18 cellular contexts compared by ENCODE assay signal in genomic region chr22:29244785-29245625, GRCh38. TPM values are rescaled to one million over a fixed set of nuclear protein-coding genes. Genes with fewer than 3 reads are reported as not detected.
A peak's percentile ranks its signal among the peaks of the same experiment; 100 is the strongest.
DNase-seq lines count a peak whose midpoint lies in the region; ATAC-seq and TF ChIP-seq lines count a peak whose summit lies in the region.
"Had no signal": no experiment of that assay in that cellular context is flagged by ENCODE, and none has a peak within 500 bp of the region (broad histone marks: within the 10 kb centered on the region; RNA-seq: fewer than 3 reads in every experiment).

No MANE protein-coding gene starts in this region.

- peaks cover 8% of the 10 kb centered on the region for H3K27me3 Mint-ChIP-seq in GM23338 (ENCODE audit: insufficient read depth, low read depth, poor library complexity)
- H3K27me3 Mint-ChIP-seq: dendritic cell treated with granulocyte-macrophage colony-stimulating factor and Interleukin-4, amounts not matched to agents 40 ng/mL and 50 ng/mL, for 4 days had no signal

- no peak overlapping the region for H3K9ac ChIP-seq in MM.1S (ENCODE audit: low read length)

- H3K27me3 ChIP-seq in GM23338 (ENCODE audit: insufficient read depth) (no peaks in the 10 kb centered on the region), MM.1S (replicated peaks; ENCODE audit: insufficient read depth, low read length) (no peaks in the 10 kb centered on the region)
- H3K27me3 ChIP-seq: adrenal gland, SJSA1 had no signal

- H3K27ac Mint-ChIP-seq in GM23338: no peak overlapping the region
- H3K27ac Mint-ChIP-seq: dendritic cell treated with granulocyte-macrophage colony-stimulating factor and Interleukin-4, amounts not matched to agents 40 ng/mL and 50 ng/mL, for 4 days had no signal

- no peaks in the 10 kb centered on the region for H3K9me3 ChIP-seq in MM.1S (replicated peaks; ENCODE audit: insufficient read depth, low read length)
- H3K9me3 ChIP-seq: adrenal gland, SJSA1 had no signal

- DNase-seq in GM23338 (ENCODE audit: low spot score) (no peak), MM.1S (no peak), omental fat pad (ENCODE audit: low spot score) (no peak), CD1c-positive myeloid dendritic cell (ENCODE audit: extremely low spot score) (no peak)
- DNase-seq in stimulated activated CD4-positive, alpha-beta T cell treated with anti-CD3 and anti-CD28 coated beads, Interleukin-12 subunit alpha, Interleukin-12 subunit beta, amount 100 ng/mL, for 4 hours: no peak
- DNase-seq: NCI-H526 treated with DMSO at 0.1 percent for 48 hours had no signal

- H3K4me2 ChIP-seq in GM23338 (no peak overlapping the region), MM.1S (ENCODE audit: low read depth, low read length) (no peak overlapping the region)
- H3K4me2 ChIP-seq: smooth muscle cell had no signal

- TF ChIP-seq CTCF in GM23338 (conservative IDR thresholded peaks at IDR 0.05; ENCODE audit: low read depth in 2 of 2): no peak
- TF ChIP-seq CTCF in MM.1S (IDR thresholded peaks at IDR 0.05; ENCODE audit: low read length): no peak
- no peak for TF ChIP-seq CTCF in omental fat pad (IDR thresholded peaks at IDR 0.05)

- H2AFZ ChIP-seq in GM23338: no peak overlapping the region
- 0 out of 2 replicates have a peak overlapping the region, but pooled peaks have one; percentile 35 for H2AFZ ChIP-seq in MM.1S (ENCODE audit: low read length)

- no peaks in the 10 kb centered on the region for H3K79me2 ChIP-seq in GM23338 (replicated peaks; ENCODE audit: insufficient read depth)
- no peaks in the 10 kb centered on the region for H3K79me2 ChIP-seq in MM.1S (ENCODE audit: low read length)

- no peaks in the 10 kb centered on the region for H3K36me3 ChIP-seq in GM23338 (ENCODE audit: insufficient read depth)
- H3K36me3 ChIP-seq in MM.1S (replicated peaks; ENCODE audit: insufficient read depth, low read length): no peaks in the 10 kb centered on the region
- H3K36me3 ChIP-seq: adrenal gland had no signal

- H3K4me3 ChIP-seq in GM23338: no peak overlapping the region
- no peak overlapping the region for H3K4me3 ChIP-seq in MM.1S (ENCODE audit: low read length)
- H3K4me3 ChIP-seq: adrenal gland, SJSA1, smooth muscle cell had no signal

- H3K4me1 ChIP-seq in GM23338 (ENCODE audit: insufficient read depth) (no peaks in the 10 kb centered on the region), MM.1S (ENCODE audit: low read length) (peaks cover 22% of the 10 kb centered on the region)
- H3K4me1 ChIP-seq: adrenal gland, SJSA1 had no signal

- ATAC-seq in GM23338 (peak; percentile 40), esophagus mucosa (peak; percentile 19), omental fat pad (ENCODE audit: low FRiP score) (peak; percentile 39), GM18858 (IDR thresholded peaks at IDR 0.05; ENCODE audit: unreplicated experiment) (no peak)

- no peak overlapping the region for H3K4me3 Mint-ChIP-seq in GM23338
- H3K4me3 Mint-ChIP-seq: dendritic cell treated with granulocyte-macrophage colony-stimulating factor and Interleukin-4, amounts not matched to agents 40 ng/mL and 50 ng/mL, for 4 days; H9; naive thymus-derived CD4-positive, alpha-beta T cell; T-helper 17 cell had no signal

- H3K27ac ChIP-seq in GM23338 (ENCODE audit: low read depth) (no peak overlapping the region), MM.1S (ENCODE audit: low read length) (no peak overlapping the region)
- H3K27ac ChIP-seq: SJSA1, VCaP had no signal

- no peaks in the 10 kb centered on the region for H3K4me1 Mint-ChIP-seq in GM23338

- H3K9me3 Mint-ChIP-seq in GM23338: peaks cover 27% of the 10 kb centered on the region

- H4K20me1 ChIP-seq in GM23338 (replicated peaks; ENCODE audit: insufficient read depth) (no peaks in the 10 kb centered on the region), MM.1S (ENCODE audit: insufficient read depth, low read length) (no peaks in the 10 kb centered on the region)

- H3K9me2 ChIP-seq in GM23338 (ENCODE audit: insufficient read depth) (no peaks in the 10 kb centered on the region), MM.1S (replicated peaks; ENCODE audit: insufficient read depth, low read length) (no peaks in the 10 kb centered on the region)

- H3F3A ChIP-seq in GM23338 (replicated peaks; ENCODE audit: low read depth) (no peaks in the 10 kb centered on the region), MM.1S (ENCODE audit: insufficient read depth, low read length) (no peaks in the 10 kb centered on the region)

- peaks cover 25% of the 10 kb centered on the region; the same call in 2 of the 3 replicates for H3K36me3 Mint-ChIP-seq in GM23338 (ENCODE audit: low read depth)

TF ChIP-seq in GM23338, 12 proteins besides CTCF, POLR2A, EP300 and RAD21 (continues in another document):
- TF ChIP-seq CREB1 (CRISPR knock-in tag; IDR thresholded peaks at IDR 0.05; ENCODE audit: low read depth) (no peak), REST (IDR thresholded peaks at IDR 0.05; ENCODE audit: unreplicated experiment) (no peak), ZNF114 (CRISPR knock-in tag; IDR thresholded peaks at IDR 0.05) (no peak), NANOG (IDR thresholded peaks at IDR 0.05; ENCODE audit: borderline replicate concordance) (no peak), POLR2AphosphoS5 (IDR thresholded peaks at IDR 0.05; ENCODE audit: low read depth) (no peak), ZNF331 (CRISPR knock-in tag; IDR thresholded peaks at IDR 0.05; ENCODE audit: low read depth) (no peak), EZH2 (IDR thresholded peaks at IDR 0.05; ENCODE audit: low read depth, unreplicated experiment) (no peak), ETS1 (IDR thresholded peaks at IDR 0.05) (no peak), JUNB (IDR thresholded peaks at IDR 0.05; ENCODE audit: unreplicated experiment) (no peak)

RNA-seq across cellular contexts. Expression of gene RHBDD3, which starts 22.8 kb away (rescaled TPM):
- 95.6 and 115 TPM in 2 replicates for total RNA-seq in GM23338 (2014; rRNA removed; shearing (Covaris generic))
- polyA plus RNA-seq in GM23338 (2016; fragmentation: Nextera tagmentation; extraction: Ambion mirVana): 55.0 and 60.3 TPM in 2 replicates
- total RNA-seq in esophagus mucosa (10.4 TPM), omental fat pad (10 to 100 TPM; 15.0 to 30.8 (median 25.4) TPM)

RNA-seq across cellular contexts. Expression of gene EWSR1, which starts 23.1 kb away (rescaled TPM):
- total RNA-seq in GM23338 (2014; rRNA removed; shearing (Covaris generic)): 390 and 427 TPM in 2 replicates
- polyA plus RNA-seq in GM23338 (2016; fragmentation: Nextera tagmentation; extraction: Ambion mirVana): 382 and 391 TPM in 2 replicates
- total RNA-seq in esophagus mucosa (127 TPM), omental fat pad (100 to 1,000 TPM; 190 to 274 (median 202) TPM)

RNA-seq across cellular contexts. Expression of gene EMID1, which starts 39.3 kb away (rescaled TPM):
- total RNA-seq in GM23338 (2014; rRNA removed; shearing (Covaris generic)): 13.2 and 13.4 TPM in 2 replicates
- 3.0 and 3.5 TPM in 2 replicates for polyA plus RNA-seq in GM23338 (2016; fragmentation: Nextera tagmentation; extraction: Ambion mirVana)
- 0.84 TPM for total RNA-seq in esophagus mucosa
- total RNA-seq in omental fat pad: 1 to 10 TPM; 1.5 to 2.5 (median 1.7) TPM
- total RNA-seq: MCF 10A, T-helper 17 cell had no signal
- polyA plus RNA-seq: mammary epithelial cell; naive thymus-derived CD4-positive, alpha-beta T cell had no signal
